15 cellular contexts compared by ENCODE assay signal in the genomic region with DNA sequence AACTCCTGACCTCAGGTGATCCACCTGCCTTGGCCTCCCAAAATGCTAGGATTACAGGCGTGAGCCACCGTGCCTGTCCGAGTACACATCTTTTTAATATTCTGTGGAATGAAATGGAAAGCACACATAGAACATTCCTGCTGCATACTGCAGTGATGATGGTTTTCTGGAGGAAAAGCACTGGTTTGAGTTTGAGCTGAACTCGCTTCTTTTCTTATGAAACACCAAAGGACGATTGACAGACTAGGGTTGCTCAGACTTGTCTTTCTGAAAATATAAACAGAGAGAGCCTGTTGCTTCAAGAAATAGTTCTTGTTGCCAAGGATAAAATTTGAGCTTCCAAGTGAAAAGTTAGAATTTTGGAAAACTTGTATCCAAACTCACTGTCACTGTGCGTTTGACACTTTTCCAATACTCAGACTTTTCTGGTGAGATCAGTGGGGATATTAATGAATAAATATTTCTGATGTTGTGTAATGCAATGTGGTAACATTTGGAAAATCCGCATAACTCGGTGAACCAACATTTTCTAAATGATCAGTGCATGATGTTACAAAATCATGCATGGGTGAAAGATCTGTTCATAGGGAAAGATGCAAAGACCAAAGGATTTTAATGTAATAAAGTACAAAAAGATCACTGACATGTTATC. TPM values are rescaled to one million over a fixed set of nuclear protein-coding genes. Genes with fewer than 3 reads are reported as not detected.
DNase-seq lines count a peak whose midpoint lies in the region; ATAC-seq and TF ChIP-seq lines count a peak whose summit lies in the region.
"Had no signal": no experiment of that assay in that cellular context is flagged by ENCODE, and none has a peak within 500 bp of the region (broad histone marks: within the 10 kb centered on the region; RNA-seq: fewer than 3 reads in every experiment).

No MANE protein-coding gene starts in this region.

- H3K27ac ChIP-seq in lower lobe of right lung (peak overlapping the region; percentile 14), suprapubic skin (peak overlapping the region; percentile 51)

- H3K4me1 ChIP-seq in lower lobe of right lung (no peaks in the 10 kb centered on the region), suprapubic skin (no peaks in the 10 kb centered on the region)

- H3K27me3 ChIP-seq in lower lobe of right lung (ENCODE audit: low read depth) (no peaks in the 10 kb centered on the region), suprapubic skin (no peaks in the 10 kb centered on the region)

- WGBS in suprapubic skin = 49% methylated on average over 8 of the region's 8 CpGs

- intact Hi-C loops in lower lobe of right lung (cut with DNase I) = no loop called here

- no peaks in the 10 kb centered on the region for H3K9me3 ChIP-seq in lower lobe of right lung
- H3K9me3 ChIP-seq in suprapubic skin = no peaks in the 10 kb centered on the region

- peak; percentile 11 for DNase-seq in EH (ENCODE audit: low read depth)
- DNase-seq in fibroblast of gingiva (ENCODE audit: low read depth) = peak; percentile 74
- DNase-seq in lower lobe of right lung = no peak
- no peak for DNase-seq in suprapubic skin (ENCODE audit: low spot score in 2 of 2)
- DNase-seq in SHP77 treated with DMSO at 0.1 percent for 48 hours (lab: John Stamatoyannopoulos, UW) = no peak
- DNase-seq in OCI-M2 (lab: John Stamatoyannopoulos, UW; ENCODE audit: unreplicated experiment) = no peak
- DNase-seq in NCI-H446 treated with DMSO at 0.1 percent for 48 hours (lab: John Stamatoyannopoulos, UW) = no peak
- DNase-seq: CD8-positive, alpha-beta T cell; DND-41; GF-D8; NCI-H1417; NCI-H1930; NCI-H2171 treated with DMSO at 0.1 percent for 48 hours; NCI-H510A treated with DMSO at 0.1 percent for 48 hours; SIG-M5 had no signal

- H3K4me3 ChIP-seq in lower lobe of right lung = no peak overlapping the region
- H3K4me3 ChIP-seq in suprapubic skin = no peak overlapping the region

- peaks cover 10% of the 10 kb centered on the region for H3K36me3 ChIP-seq in lower lobe of right lung
- peaks cover 9% of the 10 kb centered on the region for H3K36me3 ChIP-seq in suprapubic skin

- TF ChIP-seq EP300 in suprapubic skin (IDR thresholded peaks at IDR 0.05) = no peak

- no peak for TF ChIP-seq POLR2A in suprapubic skin (IDR thresholded peaks at IDR 0.05)

- ATAC-seq in lower lobe of right lung = no peak
- ATAC-seq: CD8-positive, alpha-beta T cell had no signal

- no peak for TF ChIP-seq CTCF in lower lobe of right lung (IDR thresholded peaks at IDR 0.05)
- no peak for TF ChIP-seq CTCF in suprapubic skin (IDR thresholded peaks at IDR 0.05)

RNA-seq across cellular contexts. Expression of a gene that starts 15.0 kb away (rescaled TPM):
- total RNA-seq in lower lobe of right lung (15.2 TPM), suprapubic skin (10 to 100 TPM in 3 of 4 donors, 1 to 10 TPM in 1; 8.9 to 26.2 (median 14.1) TPM)

RNA-seq across cellular contexts. Expression of a gene that starts 15.2 kb away (rescaled TPM):
- total RNA-seq in lower lobe of right lung = 20.8 TPM
- 10 to 100 TPM in 3 of 4 donors, 1 to 10 TPM in 1; 6.8 to 21.8 (median 13.9) TPM for total RNA-seq in suprapubic skin

RNA-seq across cellular contexts. Expression of a gene that starts 17.2 kb away (rescaled TPM):
- total RNA-seq in lower lobe of right lung = not detected
- under 1 TPM in 3 of 4 donors, not detected in 1; 0.11 to 0.17 (median 0.16) TPM for total RNA-seq in suprapubic skin

RNA-seq across cellular contexts. Expression of a gene that starts 34.9 kb away (rescaled TPM):
- 5.6 TPM for total RNA-seq in lower lobe of right lung
- total RNA-seq in suprapubic skin = 1 to 10 TPM; 2.2 to 7.6 (median 3.1) TPM

RNA-seq across cellular contexts. Expression of a gene that starts 35.1 kb away (rescaled TPM):
- 24.4 TPM for total RNA-seq in lower lobe of right lung
- 10 to 100 TPM; 12.5 to 19.8 (median 16.1) TPM for total RNA-seq in suprapubic skin

Comparison
In these comparisons a context has a peak if more than half of its experiments do, and no peak if none do; other contexts are left out.
1. DNase-seq: peak in EH (single experiment) and fibroblast of gingiva (single experiment); none in lower lobe of right lung (single experiment), suprapubic skin (0 of 2), SHP77 treated with DMSO at 0.1 percent for 48 hours (single experiment), OCI-M2 (single experiment) and NCI-H446 treated with DMSO at 0.1 percent for 48 hours (single experiment).